10 cellular contexts compared by ENCODE assay signal in the genomic region with DNA sequence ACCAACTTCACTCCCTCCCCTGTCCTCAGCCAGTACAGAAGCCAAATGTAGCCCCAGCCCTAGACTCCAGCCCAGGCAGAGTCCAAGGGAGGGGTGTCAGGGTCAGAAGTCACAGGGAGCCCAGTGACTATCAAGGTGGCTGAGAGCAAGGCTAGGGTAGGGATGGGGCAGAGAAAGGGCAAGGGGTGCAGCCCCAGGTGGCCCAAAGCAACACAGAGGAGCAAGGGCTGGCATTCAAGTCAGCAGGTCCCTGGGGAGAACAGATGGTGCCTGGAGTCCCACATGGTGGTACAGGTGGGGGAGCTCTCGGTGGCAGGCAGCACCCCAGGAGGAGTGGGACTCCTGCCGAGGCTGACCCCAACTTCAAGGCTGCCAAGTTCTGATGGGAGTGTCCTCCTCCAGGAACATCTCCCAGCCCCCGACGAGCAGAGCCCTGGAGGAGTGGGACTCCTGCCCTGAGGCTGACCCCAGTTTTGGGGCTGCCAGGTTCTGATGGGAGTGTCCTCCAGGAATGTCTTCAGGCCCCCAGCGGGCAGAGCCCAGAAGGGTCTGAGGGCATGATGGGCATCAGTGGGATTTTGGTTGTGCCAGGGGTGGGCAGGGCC. TPM values are rescaled to one million over a fixed set of nuclear protein-coding genes. Genes with fewer than 3 reads are reported as not detected.
A peak's percentile ranks its signal among the peaks of the same experiment; 100 is the strongest.
DNase-seq lines count a peak whose midpoint lies in the region; ATAC-seq and TF ChIP-seq lines count a peak whose summit lies in the region.
"Had no signal": no experiment of that assay in that cellular context is flagged by ENCODE, and none has a peak within 500 bp of the region (broad histone marks: within the 10 kb centered on the region; RNA-seq: fewer than 3 reads in every experiment).

No MANE protein-coding gene starts in this region.

- peaks cover 2% of the 10 kb centered on the region for H3K27me3 Mint-ChIP-seq in activated naive CD8-positive, alpha-beta T cell
- H3K27me3 Mint-ChIP-seq in activated naive CD8-positive, alpha-beta T cell treated with anti-CD3 and anti-CD28 coated beads for 36 hours = peaks cover 19% of the 10 kb centered on the region

- H3K9me2 ChIP-seq in PC-3 (replicated peaks; ENCODE audit: low read length) = no peaks in the 10 kb centered on the region

- TF ChIP-seq POLR2A in esophagus squamous epithelium (IDR thresholded peaks at IDR 0.05) = no peak

- H3K27ac Mint-ChIP-seq in activated naive CD8-positive, alpha-beta T cell = no peak overlapping the region
- H3K27ac Mint-ChIP-seq in activated naive CD8-positive, alpha-beta T cell treated with anti-CD3 and anti-CD28 coated beads for 36 hours = no peak overlapping the region

- H3K4me1 Mint-ChIP-seq in activated naive CD8-positive, alpha-beta T cell (ENCODE audit: low read depth) = peaks cover 11% of the 10 kb centered on the region
- peaks cover 2% of the 10 kb centered on the region for H3K4me1 Mint-ChIP-seq in activated naive CD8-positive, alpha-beta T cell treated with anti-CD3 and anti-CD28 coated beads for 36 hours

- CTCF ChIA-PET in PC-3 (lab: Charles Lee) = no interaction called here

- peaks cover 3% of the 10 kb centered on the region for H3F3A ChIP-seq in PC-3 (ENCODE audit: low read length, unreplicated experiment)

- H3K4me1 ChIP-seq in PC-3 (ENCODE audit: insufficient read depth, low read length) = peaks cover 28% of the 10 kb centered on the region
- H3K4me1 ChIP-seq in thoracic aorta (ENCODE audit: control insufficient read depth in 1 of 2, low read depth in 2 of 2) = peaks cover 15 to 55% of the 10 kb centered on the region in 2 donors
- H3K4me1 ChIP-seq in esophagus squamous epithelium = peaks cover 39 to 74% (median 56%) of the 10 kb centered on the region in 3 donors

- no peak for DNase-seq in activated naive CD8-positive, alpha-beta T cell treated with anti-CD3 and anti-CD28 coated beads for 36 hours
- DNase-seq in PC-3 (no peak), germinal center (ENCODE audit: low spot score) (peak; percentile 65), thoracic aorta (ENCODE audit: low spot score) (no peak), esophagus squamous epithelium (lab: John Stamatoyannopoulos, UW) (no peak)
- DNase-seq: dermis blood vessel endothelial cell had no signal

- H3K9ac ChIP-seq in PC-3 (ENCODE audit: low read length) = no peak overlapping the region

- no peaks in the 10 kb centered on the region for H4K20me1 ChIP-seq in PC-3 (ENCODE audit: low read length)

- POLR2A ChIA-PET in PC-3 (lab: Charles Lee; ENCODE audit: unreplicated experiment) = no interaction called here

- H3K27ac ChIP-seq in PC-3 (ENCODE audit: low read length) = no peak overlapping the region
- H3K27ac ChIP-seq in thoracic aorta = peak overlapping the region; percentile 66
- peak overlapping the region in 1 of 4 donors; percentile 76 for H3K27ac ChIP-seq in esophagus squamous epithelium

- BruUV-seq in PC-3 (replicated peaks; lab: Mats Ljungman, UMichigan) = no TSS peak

- H3K9me3 Mint-ChIP-seq in activated naive CD8-positive, alpha-beta T cell (ENCODE audit: low read depth) = no peaks in the 10 kb centered on the region
- H3K9me3 Mint-ChIP-seq in activated naive CD8-positive, alpha-beta T cell treated with anti-CD3 and anti-CD28 coated beads for 36 hours = no peaks in the 10 kb centered on the region

- peak overlapping the region; percentile 74 for H3K4me3 Mint-ChIP-seq in activated naive CD8-positive, alpha-beta T cell
- no peak overlapping the region for H3K4me3 Mint-ChIP-seq in activated naive CD8-positive, alpha-beta T cell treated with anti-CD3 and anti-CD28 coated beads for 36 hours

- TF ChIP-seq CTCF in PC-3 (conservative IDR thresholded peaks at IDR 0.05; ENCODE audit: low read depth, low read length) = no peak
- no peak for TF ChIP-seq CTCF in thoracic aorta (IDR thresholded peaks at IDR 0.05)
- TF ChIP-seq CTCF in esophagus squamous epithelium (IDR thresholded peaks at IDR 0.05) = no peak

- H3K79me2 ChIP-seq in PC-3 (ENCODE audit: low read length) = peaks cover 26% of the 10 kb centered on the region

- no peaks in the 10 kb centered on the region for H3K36me3 ChIP-seq in PC-3 (ENCODE audit: low read depth, low read length)
- peaks cover 12% of the 10 kb centered on the region for H3K36me3 ChIP-seq in thoracic aorta
- peaks cover 0 to 23% (median 0%) of the 10 kb centered on the region in 3 donors for H3K36me3 ChIP-seq in esophagus squamous epithelium

- intact Hi-C loops in PC-3 (cut with micrococcal nuclease) (no loop called here), esophagus squamous epithelium (cut with DNase I) (no loop called here)

- H3K4me3 ChIP-seq in PC-3 (ENCODE audit: low read length) (no peak overlapping the region), thoracic aorta (no peak overlapping the region), esophagus squamous epithelium (no peak overlapping the region)

- H2AFZ ChIP-seq in PC-3 (ENCODE audit: low read length) = no peak overlapping the region

- ATAC-seq in PC-3 (no peak), thoracic aorta (ENCODE audit: insufficient number of reproducible peaks, low FRiP score, low read depth) (no peak), HG03432 (IDR thresholded peaks at IDR 0.05; ENCODE audit: unreplicated experiment) (no peak), HG03097 (IDR thresholded peaks at IDR 0.05; ENCODE audit: low FRiP score, unreplicated experiment) (no peak)

- H3K27me3 ChIP-seq in PC-3 (ENCODE audit: low read length) = no peaks in the 10 kb centered on the region
- no peaks in the 10 kb centered on the region for H3K27me3 ChIP-seq in thoracic aorta (replicated peaks; ENCODE audit: insufficient read depth)
- peaks cover 0 to 61% (median 12%) of the 10 kb centered on the region in 4 donors for H3K27me3 ChIP-seq in esophagus squamous epithelium

- no peaks in the 10 kb centered on the region for H3K9me3 ChIP-seq in PC-3 (ENCODE audit: low read length)
- H3K9me3 ChIP-seq in thoracic aorta = no peaks in the 10 kb centered on the region
- no peaks in the 10 kb centered on the region for H3K9me3 ChIP-seq in esophagus squamous epithelium
- H3K9me3 ChIP-seq: heart right ventricle had no signal

- H3K36me3 Mint-ChIP-seq in activated naive CD8-positive, alpha-beta T cell = no peaks in the 10 kb centered on the region
- H3K36me3 Mint-ChIP-seq in activated naive CD8-positive, alpha-beta T cell treated with anti-CD3 and anti-CD28 coated beads for 36 hours = no peaks in the 10 kb centered on the region

- WGBS in esophagus squamous epithelium, 2 donors = 0% methylated on average over 1 of the region's 5 CpGs; no CpG with 5 or more reads in 1 of the 2 donors

- H3K4me2 ChIP-seq in PC-3 (ENCODE audit: low read length) = peak overlapping the region; percentile 78

RNA-seq across cellular contexts. Expression of gene DVL1, which starts 3.7 kb away (rescaled TPM):
- 10 to 100 TPM; 26.8 to 29.0 TPM for total RNA-seq in activated naive CD8-positive, alpha-beta T cell treated with anti-CD3 and anti-CD28 coated beads for 36 hours
- total RNA-seq in PC-3 (2014; rRNA removed) (626 and 813 TPM in 2 replicates), thoracic aorta (100 to 1,000 TPM in 1 of 2 donors, 10 to 100 TPM in 1; 66.2 to 101 TPM), esophagus squamous epithelium (100 to 1,000 TPM in 1 of 4 donors, 10 to 100 TPM in 3; 63.5 to 111 (median 88.0) TPM)

RNA-seq across cellular contexts. Expression of gene MXRA8, which starts 5.5 kb away (rescaled TPM):
- total RNA-seq in activated naive CD8-positive, alpha-beta T cell treated with anti-CD3 and anti-CD28 coated beads for 36 hours = under 1 TPM; 0.50 to 0.97 TPM
- total RNA-seq in PC-3 (2014; rRNA removed) (25.3 and 29.0 TPM in 2 replicates), thoracic aorta (100 to 1,000 TPM; 239 to 326 TPM), esophagus squamous epithelium (10 to 100 TPM in 2 of 4 donors, 1 to 10 TPM in 1, under 1 TPM in 1; 0.45 to 33.8 (median 12.8) TPM)

RNA-seq across cellular contexts. Expression of gene TAS1R3, which starts 21.8 kb away (rescaled TPM):
- total RNA-seq in activated naive CD8-positive, alpha-beta T cell treated with anti-CD3 and anti-CD28 coated beads for 36 hours = under 1 TPM; 0.06 to 0.20 TPM
- total RNA-seq in PC-3 (2014; rRNA removed) = 1.9 and 4.3 TPM in 2 replicates
- total RNA-seq in thoracic aorta = under 1 TPM in 1 of 2 donors, not detected in 1; 0.14 TPM
- under 1 TPM; 0.13 to 0.57 (median 0.30) TPM for total RNA-seq in esophagus squamous epithelium

RNA-seq across cellular contexts. Expression of gene AURKAIP1, which starts 22.1 kb away (rescaled TPM):
- total RNA-seq in activated naive CD8-positive, alpha-beta T cell treated with anti-CD3 and anti-CD28 coated beads for 36 hours = 100 to 1,000 TPM; 143 to 144 TPM
- total RNA-seq in PC-3 (2014; rRNA removed) = 823 and 1,067 TPM in 2 replicates
- total RNA-seq in thoracic aorta = 10 to 100 TPM; 43.5 to 94.5 TPM
- 100 to 1,000 TPM in 3 of 4 donors, 10 to 100 TPM in 1; 92.7 to 134 (median 123) TPM for total RNA-seq in esophagus squamous epithelium

RNA-seq across cellular contexts. Expression of gene CPTP, which starts 28.3 kb away (rescaled TPM):
- 10 to 100 TPM; 12.2 to 13.7 TPM for total RNA-seq in activated naive CD8-positive, alpha-beta T cell treated with anti-CD3 and anti-CD28 coated beads for 36 hours
- total RNA-seq in PC-3 (2014; rRNA removed) = 141 and 168 TPM in 2 replicates
- 10 to 100 TPM; 16.4 to 26.3 TPM for total RNA-seq in thoracic aorta
- total RNA-seq in esophagus squamous epithelium = 10 to 100 TPM; 27.7 to 75.2 (median 33.4) TPM
